ENCODE assay signal across 21 cellular contexts in the genomic region with DNA sequence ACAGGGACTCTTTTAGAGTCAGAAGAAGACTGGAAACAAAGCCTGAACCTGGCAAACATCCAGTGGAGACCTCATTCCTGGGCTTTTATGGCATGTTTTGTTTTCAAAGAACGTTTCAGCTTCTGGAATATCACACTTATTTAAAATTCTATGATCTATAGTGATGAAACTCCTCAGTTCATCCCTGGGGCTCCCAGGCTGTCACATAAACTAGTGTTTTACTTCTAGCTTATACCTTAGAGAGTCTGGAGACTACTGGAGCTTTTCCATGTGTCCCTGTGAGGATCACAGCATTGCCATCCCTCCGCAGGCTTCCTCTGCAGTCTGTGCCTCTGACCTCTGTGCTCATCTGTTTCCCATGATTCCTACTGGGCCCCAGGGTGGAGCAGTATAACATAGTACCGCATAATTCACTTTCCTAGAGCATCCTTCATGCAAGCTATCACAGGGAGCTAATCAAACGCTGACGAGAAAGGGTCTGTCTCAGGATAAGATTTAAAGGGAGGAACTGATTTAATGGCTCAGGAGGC.
"Had no signal": no experiment of that assay in that cellular context is flagged by ENCODE, and none has a peak within 500 bp of the region (broad histone marks: within the 10 kb centered on the region; RNA-seq: fewer than 3 reads in every experiment).

No MANE protein-coding gene starts in this region.

- H3K4me3 Mint-ChIP-seq: activated naive CD4-positive, alpha-beta T cell treated with anti-CD3 and anti-CD28 coated beads for 36 hours; activated naive CD8-positive, alpha-beta T cell treated with anti-CD3 and anti-CD28 coated beads, Interleukin-2, amount 50 U/mL, for 24 hours; naive thymus-derived CD4-positive, alpha-beta T cell; stimulated activated naive CD8-positive, alpha-beta T cell treated with anti-CD3 and anti-CD28 coated beads, Interleukin-15, Interleukin-2, amounts not matched to agents 100 ng/mL and 50 ng/mL, for 24 hours; T-cell had no signal

- H3K36me3 ChIP-seq: ascending aorta, cardiac muscle cell, gastroesophageal sphincter, heart right ventricle, lower lobe of right lung, prostate gland, spleen, suprapubic skin had no signal

- H3K27me3 ChIP-seq: ascending aorta, cardiac muscle cell, gastroesophageal sphincter, heart right ventricle, suprapubic skin had no signal

- H3K4me3 ChIP-seq: ascending aorta, cardiac muscle cell, gastroesophageal sphincter, heart right ventricle, lower lobe of right lung, mucosa of descending colon, prostate gland, spleen, suprapubic skin had no signal

- H3K4me1 ChIP-seq: gastroesophageal sphincter, lower lobe of right lung, prostate gland, spleen, suprapubic skin had no signal

- H3K4me2 ChIP-seq: SK-N-SH had no signal

- H3K9me3 Mint-ChIP-seq: activated naive CD4-positive, alpha-beta T cell treated with anti-CD3 and anti-CD28 coated beads for 36 hours; activated naive CD8-positive, alpha-beta T cell treated with anti-CD3 and anti-CD28 coated beads, Interleukin-2, amount 50 U/mL, for 24 hours; stimulated activated naive CD8-positive, alpha-beta T cell treated with anti-CD3 and anti-CD28 coated beads, Interleukin-15, Interleukin-2, amounts not matched to agents 100 ng/mL and 50 ng/mL, for 24 hours had no signal

- H3K9me3 ChIP-seq: ascending aorta, gastroesophageal sphincter, heart right ventricle, lower lobe of right lung, mucosa of descending colon, prostate gland, SK-N-SH, suprapubic skin had no signal

- H3K27ac Mint-ChIP-seq: activated naive CD4-positive, alpha-beta T cell treated with anti-CD3 and anti-CD28 coated beads for 36 hours; activated naive CD8-positive, alpha-beta T cell treated with anti-CD3 and anti-CD28 coated beads, Interleukin-2, amount 50 U/mL, for 24 hours; naive thymus-derived CD4-positive, alpha-beta T cell; stimulated activated naive CD8-positive, alpha-beta T cell treated with anti-CD3 and anti-CD28 coated beads, Interleukin-15, Interleukin-2, amounts not matched to agents 100 ng/mL and 50 ng/mL, for 24 hours; T-cell had no signal

- H3K4me1 Mint-ChIP-seq: activated naive CD8-positive, alpha-beta T cell treated with anti-CD3 and anti-CD28 coated beads, Interleukin-2, amount 50 U/mL, for 24 hours; naive thymus-derived CD4-positive, alpha-beta T cell; T-cell had no signal

- DNase-seq: activated naive CD4-positive, alpha-beta T cell treated with anti-CD3 and anti-CD28 coated beads for 36 hours; activated naive CD8-positive, alpha-beta T cell treated with anti-CD3 and anti-CD28 coated beads, Interleukin-2, amount 50 U/mL, for 24 hours; cortex of kidney; effector memory CD4-positive, alpha-beta T cell; heart right ventricle; left cardiac atrium; lower lobe of right lung; mucosa of descending colon; naive thymus-derived CD4-positive, alpha-beta T cell; right cardiac atrium; SK-N-SH; spleen; T-cell; T-helper 9 cell; trophoblast cell had no signal

- H3K27ac ChIP-seq: ascending aorta, cardiac muscle cell, gastroesophageal sphincter, lower lobe of right lung, prostate gland, spleen, suprapubic skin had no signal

- H3K9me2 ChIP-seq: SK-N-SH had no signal

- H3K36me3 Mint-ChIP-seq: naive thymus-derived CD4-positive, alpha-beta T cell; T-cell had no signal
